In genomic region chr1:200150721-200151120, GRCh38 we compare ENCODE assay signal across 1 cellular context.
TF ChIP-seq lines count a peak whose summit lies in the region.

No MANE protein-coding gene starts in this region.

TF ChIP-seq in K562, 482 proteins besides CTCF, POLR2A, EP300 and RAD21 (continued from another document and continues in another):
- TF ChIP-seq DEAF1 (CRISPR knock-in tag; IDR thresholded peaks at IDR 0.05), result peak; percentile 27; the same call in 1 of the 2 replicates
- no peak for TF ChIP-seq ATF1 (CRISPR knock-in tag; IDR thresholded peaks at IDR 0.05)
- no peak for TF ChIP-seq ATF1 (tag; IDR thresholded peaks at IDR 0.05)
- no peak; the same call in 1 of the 2 replicates for TF ChIP-seq DMBX1 (CRISPR knock-in tag; IDR thresholded peaks at IDR 0.05; ENCODE audit: borderline replicate concordance)
- TF ChIP-seq ZBTB43 (CRISPR knock-in tag; IDR thresholded peaks at IDR 0.05), result no peak
- peak; percentile 80 for TF ChIP-seq SMARCA4 (IDR thresholded peaks at IDR 0.05)
- no peak for TF ChIP-seq ZNF507 (tag; conservative IDR thresholded peaks at IDR 0.05)
- TF ChIP-seq PHF21A (IDR thresholded peaks at IDR 0.05; ENCODE audit: borderline replicate concordance, low read depth), result no peak
- no peak for TF ChIP-seq CTCFL (IDR thresholded peaks at IDR 0.05; ENCODE audit: borderline replicate concordance, insufficient read depth, low read depth, low read length, poor library complexity, severe bottlenecking)
- TF ChIP-seq CREB3 (tag; conservative IDR thresholded peaks at IDR 0.05; ENCODE audit: low read depth), result no peak
- no peak for TF ChIP-seq LEF1 (IDR thresholded peaks at IDR 0.05)
- TF ChIP-seq PTRF (tag; IDR thresholded peaks at IDR 0.05), result no peak
- no peak for TF ChIP-seq NCOA4 (IDR thresholded peaks at IDR 0.05; ENCODE audit: partially characterized antibody)
- peak; percentile 49; the same call in 1 of the 2 replicates for TF ChIP-seq ZSCAN32 (CRISPR knock-in tag; IDR thresholded peaks at IDR 0.05)
- 0 out of 2 replicates have a peak, but pooled peaks have one; percentile 32 for TF ChIP-seq ELF4 (CRISPR knock-in tag; IDR thresholded peaks at IDR 0.05)
- TF ChIP-seq MTA1 (IDR thresholded peaks at IDR 0.05; ENCODE audit: borderline replicate concordance), result no peak
- TF ChIP-seq DLX4 (CRISPR knock-in tag; IDR thresholded peaks at IDR 0.05), result no peak
- TF ChIP-seq ZBTB49 (CRISPR knock-in tag; IDR thresholded peaks at IDR 0.05; ENCODE audit: borderline replicate concordance), result no peak
- TF ChIP-seq ZNF707 (CRISPR knock-in tag; conservative IDR thresholded peaks at IDR 0.05), result no peak
- no peak for TF ChIP-seq SMAD2 (IDR thresholded peaks at IDR 0.05; ENCODE audit: low read depth, low read length)
- TF ChIP-seq NR2C2 (CRISPR knock-in tag; IDR thresholded peaks at IDR 0.05), result no peak
- peak; percentile 68 for TF ChIP-seq NR2C2 (tag; IDR thresholded peaks at IDR 0.05)
- no peak for TF ChIP-seq PRPF4 (IDR thresholded peaks at IDR 0.05; ENCODE audit: insufficient read depth, low read depth, low read length, poor library complexity, severe bottlenecking)
- no peak for TF ChIP-seq TRIM28 (IDR thresholded peaks at IDR 0.05)
- TF ChIP-seq RBM39 (optimal IDR thresholded peaks at IDR 0.05; ENCODE audit: low read depth, low read length), result no peak
- TF ChIP-seq NCOA1 (IDR thresholded peaks at IDR 0.05; ENCODE audit: low read depth), result peak; percentile 21; the same call in 1 of the 2 replicates
- TF ChIP-seq HDAC1 (IDR thresholded peaks at IDR 0.05), result no peak; a peak in 1 of 4 replicates
- TF ChIP-seq HMBOX1 (IDR thresholded peaks at IDR 0.05), result peak; percentile 95
- TF ChIP-seq ZNF212 (CRISPR knock-in tag; IDR thresholded peaks at IDR 0.05), result no peak
- no peak for TF ChIP-seq EP400 (IDR thresholded peaks at IDR 0.05)
- TF ChIP-seq EZH2 (IDR thresholded peaks at IDR 0.05; ENCODE audit: borderline replicate concordance, low read depth, low read length), result no peak
- no peak for TF ChIP-seq ZBTB5 (IDR thresholded peaks at IDR 0.05)
- TF ChIP-seq HLTF (IDR thresholded peaks at IDR 0.05), result no peak
- TF ChIP-seq ZBTB40 (IDR thresholded peaks at IDR 0.05), result no peak
- no peak for TF ChIP-seq ZBTB40 (CRISPR knock-in tag; IDR thresholded peaks at IDR 0.05)
- no peak for TF ChIP-seq XRCC3 (IDR thresholded peaks at IDR 0.05)
- TF ChIP-seq SMAD4 (CRISPR knock-in tag; conservative IDR thresholded peaks at IDR 0.05), result 0 out of 2 replicates have a peak, but pooled peaks have one; percentile 36
- TF ChIP-seq FOSL1 (tag; conservative IDR thresholded peaks at IDR 0.05), result peak; percentile 95
- TF ChIP-seq THRB (CRISPR knock-in tag; conservative IDR thresholded peaks at IDR 0.05), result no peak
- TF ChIP-seq GTF2E2 (tag; IDR thresholded peaks at IDR 0.05), result no peak
- no peak for TF ChIP-seq IRF2 (CRISPR knock-in tag; IDR thresholded peaks at IDR 0.05)
